In genomic region chr12:96103067-96103650, GRCh38 we compare ENCODE assay signal across 18 cellular contexts.
DNase-seq lines count a peak whose midpoint lies in the region; ATAC-seq, FAIRE-seq and TF ChIP-seq lines count a peak whose summit lies in the region.
"Had no signal": no experiment of that assay in that cellular context is flagged by ENCODE, and none has a peak within 500 bp of the region (broad histone marks: within the 10 kb centered on the region; RNA-seq: fewer than 3 reads in every experiment).

No MANE protein-coding gene starts in this region.

- TF ChIP-seq CTCF in gastroesophageal sphincter (IDR thresholded peaks at IDR 0.05) (no peak), osteoblast (IDR thresholded peaks at IDR 0.05; ENCODE audit: extremely low read depth, low read depth, low read length) (no peak)

- H3K9ac ChIP-seq in BLaER1 treated with 17β-estradiol and CSF1 and Interleukin-3, amounts not matched to agents 10 nM and 100 nM = peak overlapping the region in 8 of 11 experiments; percentile 7 to 52 (median 27); a peak in 12 of 22 replicates

- ATAC-seq in gastroesophageal sphincter = peak; percentile 20
- ATAC-seq: natural killer cell had no signal

- no peak for FAIRE-seq in urothelium cell line (lab: Jason Lieb, UNC)

- no peaks in the 10 kb centered on the region for H3K36me3 ChIP-seq in BLaER1 treated with 17β-estradiol and CSF1 and Interleukin-3, amounts not matched to agents 10 nM and 100 nM
- H3K36me3 ChIP-seq in gastroesophageal sphincter = no peaks in the 10 kb centered on the region
- no peaks in the 10 kb centered on the region for H3K36me3 ChIP-seq in osteoblast (ENCODE audit: insufficient read depth, low read length)
- H3K36me3 ChIP-seq: esophagus squamous epithelium, thyroid gland had no signal

- peak overlapping the region in 9 of 11 experiments; percentile 21 to 75 (median 59); a peak in 19 of 22 replicates for H3K27ac ChIP-seq in BLaER1 treated with 17β-estradiol and CSF1 and Interleukin-3, amounts not matched to agents 10 nM and 100 nM
- H3K27ac ChIP-seq in gastroesophageal sphincter (no peak overlapping the region), osteoblast (ENCODE audit: low read depth, low read length) (no peak overlapping the region)
- H3K27ac ChIP-seq: dorsolateral prefrontal cortex, thyroid gland had no signal

- H3K4me1 ChIP-seq in BLaER1 treated with 17β-estradiol and CSF1 and Interleukin-3, amounts not matched to agents 10 nM and 100 nM = peaks cover 30 to 91% (median 83%) of the 10 kb centered on the region in 10 experiments
- H3K4me1 ChIP-seq in gastroesophageal sphincter (no peaks in the 10 kb centered on the region), osteoblast (ENCODE audit: insufficient read depth, low read length) (no peaks in the 10 kb centered on the region)
- H3K4me1 ChIP-seq: thyroid gland had no signal

- H3K9me3 ChIP-seq in BLaER1 treated with 17β-estradiol and CSF1 and Interleukin-3, amounts not matched to agents 10 nM and 100 nM (replicated peaks in 1 of 11) = peaks cover 0 to 14% (median 0%) of the 10 kb centered on the region in 11 experiments; a peak in 6 of 22 replicates
- H3K9me3 ChIP-seq in gastroesophageal sphincter (no peaks in the 10 kb centered on the region), osteoblast (ENCODE audit: low read depth, low read length) (no peaks in the 10 kb centered on the region)
- H3K9me3 ChIP-seq: esophagus squamous epithelium, thyroid gland had no signal

- H3K79me2 ChIP-seq in osteoblast (ENCODE audit: insufficient read depth, low read length) = no peaks in the 10 kb centered on the region

- DNase-seq in UCSD-AML1 (lab: John Stamatoyannopoulos, UW; ENCODE audit: unreplicated experiment) = peak; percentile 75
- DNase-seq in osteoblast (ENCODE audit: insufficient read length, low spot score, missing footprints) = peak; percentile 34
- no peak for DNase-seq in amygdala (lab: John Stamatoyannopoulos, UW)
- no peak for DNase-seq in stimulated activated CD4-positive, alpha-beta T cell treated with anti-CD3 and anti-CD28 coated beads, Interleukin-4, amount 100 ng/mL, for 24 hours
- DNase-seq in urothelium cell line (ENCODE audit: low spot score) = no peak
- no peak for DNase-seq in activated gamma-delta T cell (lab: John Stamatoyannopoulos, UW)
- DNase-seq: CD4-positive, alpha-beta memory T cell; DMS79; esophagus squamous epithelium; GOT3; head of caudate nucleus; mammary epithelial cell; natural killer cell; NCI-H2029; thyroid gland had no signal

- H3K4me2 ChIP-seq in BLaER1 treated with 17β-estradiol and CSF1 and Interleukin-3, amounts not matched to agents 10 nM and 100 nM = peak overlapping the region; percentile 59 to 84 (median 76)
- no peak overlapping the region for H3K4me2 ChIP-seq in osteoblast (ENCODE audit: insufficient read depth, low read length)

- no peaks in the 10 kb centered on the region for H3K27me3 ChIP-seq in BLaER1 treated with 17β-estradiol and CSF1 and Interleukin-3, amounts not matched to agents 10 nM and 100 nM
- no peaks in the 10 kb centered on the region for H3K27me3 ChIP-seq in gastroesophageal sphincter
- H3K27me3 ChIP-seq in osteoblast (ENCODE audit: insufficient read depth, low read length) = no peaks in the 10 kb centered on the region
- H3K27me3 ChIP-seq: dorsolateral prefrontal cortex, esophagus squamous epithelium, thyroid gland had no signal

- WGBS in gastroesophageal sphincter (ENCODE audit: low coverage in 1 of 2), 2 donors = 63 to 72% methylated on average over 2 to 4 of the region's 8 CpGs

- no peak for TF ChIP-seq POLR2A in gastroesophageal sphincter (IDR thresholded peaks at IDR 0.05)

- no peak for TF ChIP-seq EP300 in gastroesophageal sphincter (IDR thresholded peaks at IDR 0.05)

- peak overlapping the region in 1 of 10 experiments; percentile 5; a peak in 1 of 20 replicates for H3K4me3 ChIP-seq in BLaER1 treated with 17β-estradiol and CSF1 and Interleukin-3, amounts not matched to agents 10 nM and 100 nM
- H3K4me3 ChIP-seq in gastroesophageal sphincter (no peak overlapping the region), osteoblast (ENCODE audit: insufficient read depth, low read length) (no peak overlapping the region)
- H3K4me3 ChIP-seq: dorsolateral prefrontal cortex, esophagus squamous epithelium, thyroid gland had no signal

- peak overlapping the region; percentile 78 for H2AFZ ChIP-seq in osteoblast (ENCODE audit: low read length)

- no peaks in the 10 kb centered on the region for H4K20me1 ChIP-seq in BLaER1 treated with 17β-estradiol and CSF1 and Interleukin-3, amounts not matched to agents 10 nM and 100 nM
- no peaks in the 10 kb centered on the region for H4K20me1 ChIP-seq in osteoblast (ENCODE audit: insufficient read depth, low read length)

Comparison
In these comparisons a context has a peak if more than half of its experiments do, and no peak if none do; other contexts are left out.
1. H3K27ac ChIP-seq: peak in BLaER1 treated with 17β-estradiol and CSF1 and Interleukin-3, amounts not matched to agents 10 nM and 100 nM (9 of 11); none in gastroesophageal sphincter (0 of 4) and osteoblast (single experiment).
2. DNase-seq: peak in UCSD-AML1 (single experiment) and osteoblast (single experiment); none in amygdala (0 of 56), stimulated activated CD4-positive, alpha-beta T cell treated with anti-CD3 and anti-CD28 coated beads, Interleukin-4, amount 100 ng/mL, for 24 hours (single experiment), urothelium cell line (single experiment) and activated gamma-delta T cell (single experiment).